In the genomic region with DNA sequence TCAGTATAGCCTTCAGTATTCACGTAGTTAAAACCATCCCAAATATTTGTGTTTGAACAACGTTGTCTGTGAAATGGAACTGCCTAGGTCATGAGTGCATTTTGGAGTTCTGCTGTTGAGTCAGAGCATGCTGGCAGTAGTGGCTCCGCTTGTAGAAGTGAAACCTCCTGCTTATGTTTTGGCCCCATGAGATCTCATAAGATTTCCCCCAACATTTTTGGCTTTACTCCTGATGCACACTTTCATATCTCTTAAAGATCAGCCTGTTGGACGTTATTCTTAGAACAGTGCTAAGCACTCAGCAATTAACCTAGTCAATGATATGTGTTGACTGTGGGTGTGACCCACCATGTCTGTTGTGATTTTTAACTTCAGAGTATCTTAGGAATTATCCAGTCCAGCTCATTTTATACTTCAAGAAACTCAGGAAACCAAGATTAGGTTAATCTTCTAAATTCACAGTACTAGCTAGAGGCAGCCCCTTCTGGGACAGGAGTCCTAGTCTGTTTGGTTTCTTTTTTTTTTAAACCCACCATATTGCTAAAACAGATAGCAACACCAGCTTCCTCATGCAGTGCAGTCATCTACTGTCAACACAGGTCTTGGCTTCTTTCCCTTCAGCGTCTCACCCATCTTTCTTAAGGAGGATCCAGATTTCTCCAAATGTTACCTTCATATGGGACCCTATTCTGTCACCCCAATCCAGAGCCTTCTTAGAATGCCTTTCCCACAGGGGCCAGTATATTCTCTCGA, we compare ENCODE assay signal across 9 cellular contexts. TPM values are rescaled to one million over a fixed set of nuclear protein-coding genes. Genes with fewer than 3 reads are reported as not detected.
DNase-seq lines count a peak whose midpoint lies in the region; ATAC-seq and TF ChIP-seq lines count a peak whose summit lies in the region.
"Had no signal": no experiment of that assay in that cellular context is flagged by ENCODE, and none has a peak within 500 bp of the region (broad histone marks: within the 10 kb centered on the region; RNA-seq: fewer than 3 reads in every experiment).

No MANE protein-coding gene starts in this region.

- peaks cover 55% of the 10 kb centered on the region for H4K20me1 ChIP-seq in smooth muscle cell (ENCODE audit: low read depth)

- H3K27me3 ChIP-seq in H7 (ENCODE audit: control insufficient read depth, insufficient read depth, low read length) = no peaks in the 10 kb centered on the region
- no peaks in the 10 kb centered on the region for H3K27me3 ChIP-seq in smooth muscle cell (ENCODE audit: low read depth)

- 61% methylated on average over 6 of the region's 6 CpGs for WGBS in smooth muscle cell (ENCODE audit: low lambda C conversion rate)

- peaks cover 57% of the 10 kb centered on the region for H3K79me2 ChIP-seq in smooth muscle cell (ENCODE audit: low read depth)

- no peak overlapping the region for H3K27ac ChIP-seq in smooth muscle cell (ENCODE audit: low read depth)

- H3F3A ChIP-seq in smooth muscle cell (ENCODE audit: low read depth) = peaks cover 4% of the 10 kb centered on the region

- H3K4me2 ChIP-seq in smooth muscle cell = no peak overlapping the region

- intact Hi-C loops in left colon (cut with DNase I, micrococcal nuclease) = no loop called here

- H3K4me1 ChIP-seq in smooth muscle cell (ENCODE audit: low read depth) = peaks cover 4% of the 10 kb centered on the region

- no peak overlapping the region for H3K4me3 ChIP-seq in H7 (ENCODE audit: insufficient read depth, low read depth, low read length)
- no peak overlapping the region for H3K4me3 ChIP-seq in smooth muscle cell

- peak; percentile 46 for TF ChIP-seq POLR2A in GM18505 (IDR thresholded peaks at IDR 0.05; ENCODE audit: borderline replicate concordance, extremely low read depth, insufficient read depth, insufficient read length)

- DNase-seq in left colon (no peak), cerebellum (ENCODE audit: low spot score) (no peak), H7 (no peak), smooth muscle cell (lab: John Stamatoyannopoulos, UW; ENCODE audit: unreplicated experiment) (no peak), hypothalamus (lab: John Stamatoyannopoulos, UW) (no peak)
- DNase-seq: immature natural killer cell had no signal

- no peak overlapping the region for H2AFZ ChIP-seq in smooth muscle cell (ENCODE audit: low read depth)

- ATAC-seq in GM18505 (IDR thresholded peaks at IDR 0.05; ENCODE audit: unreplicated experiment) = peak; percentile 95
- peak; percentile 96 for ATAC-seq in GM21528 (IDR thresholded peaks at IDR 0.05; ENCODE audit: low FRiP score, unreplicated experiment)
- ATAC-seq in HG03575 (IDR thresholded peaks at IDR 0.05; ENCODE audit: extremely low read depth, insufficient number of reproducible peaks, low FRiP score, unreplicated experiment) = peak; percentile 90
- ATAC-seq in left colon = peak; percentile 17

- H3K36me3 ChIP-seq in H7 (replicated peaks; ENCODE audit: control insufficient read depth, insufficient read depth, low read length) (no peaks in the 10 kb centered on the region; the same call in 1 of the 2 replicates), smooth muscle cell (ENCODE audit: low read depth) (no peaks in the 10 kb centered on the region)

- H3K9me3 ChIP-seq in smooth muscle cell (replicated peaks; ENCODE audit: low read depth) = no peaks in the 10 kb centered on the region

- H3K9ac ChIP-seq in smooth muscle cell (ENCODE audit: low read depth) = no peak overlapping the region

- no peak for TF ChIP-seq CTCF in smooth muscle cell (IDR thresholded peaks at IDR 0.05; ENCODE audit: borderline replicate concordance, insufficient read depth, poor library complexity, severe bottlenecking)

RNA-seq across cellular contexts. Expression of a gene that starts 26.2 kb away (rescaled TPM):
- total RNA-seq in left colon (10 to 100 TPM; 30.7 to 33.2 TPM), cerebellum (92.8 TPM), smooth muscle cell (24.1 and 34.3 TPM in 2 replicates)
- total RNA-seq in H7 (2014; rRNA removed; shearing (Covaris generic)) = 44.5 and 48.0 TPM in 2 replicates
- polyA plus RNA-seq in smooth muscle cell = 8.5 and 9.8 TPM in 2 replicates

Comparison
In these comparisons a context has a peak if more than half of its experiments do, and no peak if none do; other contexts are left out.
1. ATAC-seq: peak in every context shown above with its lines; median percentile 96 in GM21528; 95 in GM18505; 90 in HG03575; 17 in left colon.